Comparison of ENCODE assay signal across 17 cellular contexts in genomic region chr9:107112707-107113243, GRCh38.
A peak's percentile ranks its signal among the peaks of the same experiment; 100 is the strongest.
DNase-seq lines count a peak whose midpoint lies in the region; ATAC-seq, FAIRE-seq and TF ChIP-seq lines count a peak whose summit lies in the region.
"Had no signal": no experiment of that assay in that cellular context is flagged by ENCODE, and none has a peak within 500 bp of the region (broad histone marks: within the 10 kb centered on the region; RNA-seq: fewer than 3 reads in every experiment).

No MANE protein-coding gene starts in this region.

- H3K79me2 ChIP-seq in SK-N-SH (ENCODE audit: insufficient read depth): no peaks in the 10 kb centered on the region

- no peaks in the 10 kb centered on the region for H3K9me2 ChIP-seq in SK-N-SH

- H3K4me2 ChIP-seq in SK-N-SH: no peak overlapping the region

- TF ChIP-seq CTCF in SK-N-SH (IDR thresholded peaks at IDR 0.05): no peak

- H3K27me3 ChIP-seq in SK-N-SH (ENCODE audit: insufficient read depth): no peaks in the 10 kb centered on the region

- no peaks in the 10 kb centered on the region for H4K20me1 ChIP-seq in SK-N-SH (ENCODE audit: insufficient read depth)

- no peak overlapping the region for H3K4me3 ChIP-seq in SK-N-SH (ENCODE audit: low read depth in 2 of 2, low read length in 1 of 2)

- DNase-seq in GM12891 (ENCODE audit: insufficient read length, low spot score) (no peak), HuH-7.5 (ENCODE audit: low spot score) (no peak), SK-N-SH (no peak), occipital lobe (lab: John Stamatoyannopoulos, UW) (no peak), NCI-H446 (lab: John Stamatoyannopoulos, UW) (no peak)
- DNase-seq: ACHN; activated T-cell treated with anti-CD3 and anti-CD28 coated beads for 4 hours; DMS53; effector memory CD8-positive, alpha-beta T cell; naive thymus-derived CD8-positive, alpha-beta T cell; NCI-H1092 treated with DMSO at 0.1 percent for 48 hours had no signal

- POLR2A ChIA-PET in SK-N-SH (lab: Yijun Ruan, JAX): no interaction called here

- H3K9ac ChIP-seq in SK-N-SH: no peak overlapping the region

- TF ChIP-seq EP300 in SK-N-SH (IDR thresholded peaks at IDR 0.05; ENCODE audit: borderline replicate concordance in 1 of 2, low read depth in 1 of 2, low read length in 1 of 2): no peak

- no peaks in the 10 kb centered on the region for H3F3A ChIP-seq in SK-N-SH (replicated peaks; ENCODE audit: insufficient read depth)

- FAIRE-seq in GM12891 (lab: Jason Lieb, UNC): peak; percentile 38
- FAIRE-seq: astrocyte, keratinocyte had no signal

- no peak for TF ChIP-seq RAD21 in SK-N-SH (IDR thresholded peaks at IDR 0.05; ENCODE audit: low read length)

- no peaks in the 10 kb centered on the region; a peak in 1 of 4 replicates for H3K4me1 ChIP-seq in SK-N-SH (ENCODE audit: control insufficient read depth in 1 of 2, insufficient read depth in 2 of 2, low read depth in 1 of 2, low read length in 1 of 2)

- no peaks in the 10 kb centered on the region for H3K9me3 ChIP-seq in SK-N-SH

- WGBS in SK-N-SH (ENCODE audit: low lambda C conversion rate): 58% methylated on average over 1 of the region's 1 CpG

- TF ChIP-seq POLR2A in GM12891 (IDR thresholded peaks at IDR 0.05; ENCODE audit: low read depth, low read length): no peak

- CTCF ChIA-PET in SK-N-SH (lab: Yijun Ruan, JAX): no interaction called here

- H3K36me3 ChIP-seq in SK-N-SH (replicated peaks in 1 of 2; ENCODE audit: control insufficient read depth in 1 of 2, insufficient read depth in 2 of 2, low read length in 1 of 2): no peaks in the 10 kb centered on the region

- H3K27ac ChIP-seq in SK-N-SH (ENCODE audit: low read depth in 2 of 2, low read length in 1 of 2): no peak overlapping the region

- H2AFZ ChIP-seq in SK-N-SH (ENCODE audit: low read depth): no peak overlapping the region

- peak; percentile 71 for ATAC-seq in GM19397 (IDR thresholded peaks at IDR 0.05; ENCODE audit: unreplicated experiment)
- peak; percentile 71 for ATAC-seq in HG02763 (IDR thresholded peaks at IDR 0.05; ENCODE audit: unreplicated experiment)
- ATAC-seq in HG03457 (IDR thresholded peaks at IDR 0.05; ENCODE audit: unreplicated experiment): peak; percentile 78
- ATAC-seq: effector memory CD8-positive, alpha-beta T cell; naive thymus-derived CD8-positive, alpha-beta T cell; sciatic nerve had no signal

TF ChIP-seq in GM12891, 5 proteins besides CTCF, POLR2A, EP300 and RAD21:
- TF ChIP-seq POLR2AphosphoS5 (IDR thresholded peaks at IDR 0.05; ENCODE audit: low read depth, low read length) (no peak), PAX5 (IDR thresholded peaks at IDR 0.05; ENCODE audit: insufficient read depth, low read length, severe bottlenecking) (no peak), SPI1 (IDR thresholded peaks at IDR 0.05; ENCODE audit: low read depth, low read length) (peak; percentile 89), TAF1 (IDR thresholded peaks at IDR 0.05; ENCODE audit: low read depth, low read length) (no peak), POU2F2 (IDR thresholded peaks at IDR 0.05; ENCODE audit: low read depth, low read length) (no peak)

TF ChIP-seq in SK-N-SH, 30 proteins besides CTCF, POLR2A, EP300 and RAD21:
- TF ChIP-seq CHD2 (IDR thresholded peaks at IDR 0.05; ENCODE audit: low read length, partially characterized antibody): no peak
- no peak for TF ChIP-seq TAF1 (IDR thresholded peaks at IDR 0.05; ENCODE audit: borderline replicate concordance, low read depth, low read length)
- TF ChIP-seq, protein P1, sequence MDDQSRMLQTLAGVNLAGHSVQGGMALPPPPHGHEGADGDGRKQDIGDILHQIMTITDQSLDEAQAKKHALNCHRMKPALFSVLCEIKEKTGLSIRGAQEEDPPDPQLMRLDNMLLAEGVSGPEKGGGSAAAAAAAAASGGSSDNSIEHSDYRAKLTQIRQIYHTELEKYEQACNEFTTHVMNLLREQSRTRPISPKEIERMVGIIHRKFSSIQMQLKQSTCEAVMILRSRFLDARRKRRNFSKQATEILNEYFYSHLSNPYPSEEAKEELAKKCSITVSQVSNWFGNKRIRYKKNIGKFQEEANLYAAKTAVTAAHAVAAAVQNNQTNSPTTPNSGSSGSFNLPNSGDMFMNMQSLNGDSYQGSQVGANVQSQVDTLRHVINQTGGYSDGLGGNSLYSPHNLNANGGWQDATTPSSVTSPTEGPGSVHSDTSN (IDR thresholded peaks at IDR 0.05): no peak
- no peak for TF ChIP-seq JUND (IDR thresholded peaks at IDR 0.05)
- no peak for TF ChIP-seq RCOR1 (IDR thresholded peaks at IDR 0.05; ENCODE audit: low read length)
- no peak for TF ChIP-seq RFX5 (IDR thresholded peaks at IDR 0.05; ENCODE audit: low read length)
- TF ChIP-seq TEAD4 (IDR thresholded peaks at IDR 0.05; ENCODE audit: borderline replicate concordance, insufficient read depth): no peak
